Comparison of ENCODE assay signal across 1 cellular context in the genomic region with DNA sequence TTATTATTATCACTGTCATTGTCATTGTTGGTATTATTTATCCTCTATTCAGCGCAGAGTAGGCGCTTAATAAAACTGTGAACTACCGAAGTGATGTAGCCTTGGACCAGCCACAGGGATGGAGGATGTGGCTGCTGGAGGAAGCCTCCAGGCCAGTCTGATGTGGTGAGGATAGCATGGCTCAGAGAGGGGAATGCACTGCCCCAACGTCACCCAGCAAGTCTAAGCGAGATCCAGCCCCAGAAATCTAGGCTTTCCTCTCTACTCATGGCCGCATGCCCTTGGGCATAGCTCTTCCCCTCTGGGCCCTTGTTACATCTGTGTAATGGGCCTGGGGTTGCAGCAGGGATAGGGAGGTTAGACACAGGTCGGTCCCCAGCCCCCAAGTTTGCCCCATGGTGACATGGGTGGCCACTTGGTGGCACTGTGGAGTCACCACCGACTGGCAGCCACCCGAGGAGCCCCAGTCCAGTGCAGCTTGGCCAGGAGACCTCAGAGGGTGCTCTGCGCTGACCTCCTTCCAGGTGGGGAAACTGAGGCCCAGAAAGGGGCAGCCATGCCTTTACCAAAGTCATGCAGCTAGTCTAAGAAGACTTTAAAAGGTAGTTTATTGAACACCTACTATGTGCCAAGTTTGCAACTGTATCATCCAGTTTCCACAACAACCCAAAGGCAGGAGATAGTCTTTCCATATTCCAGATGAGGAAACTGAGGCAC.
TF ChIP-seq lines count a peak whose summit lies in the region.

No MANE protein-coding gene starts in this region.

TF ChIP-seq in GM12878, 131 proteins besides CTCF, POLR2A, EP300 and RAD21 (continued from another document):
- TF ChIP-seq, protein P1, sequence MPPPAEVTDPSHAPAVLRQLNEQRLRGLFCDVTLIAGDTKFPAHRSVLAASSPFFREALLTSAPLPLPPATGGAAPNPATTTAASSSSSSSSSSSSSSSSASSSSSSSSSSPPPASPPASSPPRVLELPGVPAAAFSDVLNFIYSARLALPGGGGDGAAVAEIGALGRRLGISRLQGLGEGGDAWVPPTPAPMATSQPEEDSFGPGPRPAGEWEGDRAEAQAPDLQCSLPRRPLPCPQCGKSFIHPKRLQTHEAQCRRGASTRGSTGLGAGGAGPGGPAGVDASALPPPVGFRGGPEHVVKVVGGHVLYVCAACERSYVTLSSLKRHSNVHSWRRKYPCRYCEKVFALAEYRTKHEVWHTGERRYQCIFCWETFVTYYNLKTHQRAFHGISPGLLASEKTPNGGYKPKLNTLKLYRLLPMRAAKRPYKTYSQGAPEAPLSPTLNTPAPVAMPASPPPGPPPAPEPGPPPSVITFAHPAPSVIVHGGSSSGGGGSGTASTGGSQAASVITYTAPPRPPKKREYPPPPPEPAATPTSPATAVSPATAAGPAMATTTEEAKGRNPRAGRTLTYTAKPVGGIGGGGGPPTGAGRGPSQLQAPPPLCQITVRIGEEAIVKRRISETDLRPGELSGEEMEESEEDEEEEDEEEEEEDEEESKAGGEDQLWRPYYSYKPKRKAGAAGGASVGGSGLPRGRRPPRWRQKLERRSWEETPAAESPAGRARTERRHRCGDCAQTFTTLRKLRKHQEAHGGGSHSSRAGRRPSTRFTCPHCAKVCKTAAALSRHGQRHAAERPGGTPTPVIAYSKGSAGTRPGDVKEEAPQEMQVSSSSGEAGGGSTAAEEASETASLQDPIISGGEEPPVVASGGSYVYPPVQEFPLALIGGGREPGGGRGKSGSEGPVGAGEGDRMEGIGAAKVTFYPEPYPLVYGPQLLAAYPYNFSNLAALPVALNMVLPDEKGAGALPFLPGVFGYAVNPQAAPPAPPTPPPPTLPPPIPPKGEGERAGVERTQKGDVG (CRISPR knock-in tag; IDR thresholded peaks at IDR 0.05) = no peak
- TF ChIP-seq RBBP5 (conservative IDR thresholded peaks at IDR 0.05) = no peak
- TF ChIP-seq CEBPB (IDR thresholded peaks at IDR 0.05; ENCODE audit: borderline replicate concordance in 1 of 2, low read depth in 2 of 2, low read length in 2 of 2) = no peak
- TF ChIP-seq KDM1A (IDR thresholded peaks at IDR 0.05; ENCODE audit: borderline replicate concordance) = no peak
- TF ChIP-seq LARP7 (IDR thresholded peaks at IDR 0.05) = no peak
- TF ChIP-seq RUNX3 (IDR thresholded peaks at IDR 0.05; ENCODE audit: low read length) = no peak
- TF ChIP-seq KLF5 (IDR thresholded peaks at IDR 0.05; ENCODE audit: partially characterized antibody) = no peak
- no peak for TF ChIP-seq YY1 (IDR thresholded peaks at IDR 0.05; ENCODE audit: low read depth, low read length)
- no peak for TF ChIP-seq WRNIP1 (IDR thresholded peaks at IDR 0.05; ENCODE audit: borderline replicate concordance, low read depth, low read length)
- TF ChIP-seq NR2C1 (IDR thresholded peaks at IDR 0.05) = no peak
- TF ChIP-seq, protein P2, sequence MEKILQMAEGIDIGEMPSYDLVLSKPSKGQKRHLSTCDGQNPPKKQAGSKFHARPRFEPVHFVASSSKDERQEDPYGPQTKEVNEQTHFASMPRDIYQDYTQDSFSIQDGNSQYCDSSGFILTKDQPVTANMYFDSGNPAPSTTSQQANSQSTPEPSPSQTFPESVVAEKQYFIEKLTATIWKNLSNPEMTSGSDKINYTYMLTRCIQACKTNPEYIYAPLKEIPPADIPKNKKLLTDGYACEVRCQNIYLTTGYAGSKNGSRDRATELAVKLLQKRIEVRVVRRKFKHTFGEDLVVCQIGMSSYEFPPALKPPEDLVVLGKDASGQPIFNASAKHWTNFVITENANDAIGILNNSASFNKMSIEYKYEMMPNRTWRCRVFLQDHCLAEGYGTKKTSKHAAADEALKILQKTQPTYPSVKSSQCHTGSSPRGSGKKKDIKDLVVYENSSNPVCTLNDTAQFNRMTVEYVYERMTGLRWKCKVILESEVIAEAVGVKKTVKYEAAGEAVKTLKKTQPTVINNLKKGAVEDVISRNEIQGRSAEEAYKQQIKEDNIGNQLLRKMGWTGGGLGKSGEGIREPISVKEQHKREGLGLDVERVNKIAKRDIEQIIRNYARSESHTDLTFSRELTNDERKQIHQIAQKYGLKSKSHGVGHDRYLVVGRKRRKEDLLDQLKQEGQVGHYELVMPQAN (conservative IDR thresholded peaks at IDR 0.05) = no peak
- no peak for TF ChIP-seq CBX5 (IDR thresholded peaks at IDR 0.05; ENCODE audit: low read depth)
TF ChIP-seq in GM12878: peak in this region for 0.
